Comparison of ENCODE assay signal across 15 cellular contexts in genomic region chr11:78336877-78337553, GRCh38.
A peak's percentile ranks its signal among the peaks of the same experiment; 100 is the strongest.
DNase-seq lines count a peak whose midpoint lies in the region; ATAC-seq and TF ChIP-seq lines count a peak whose summit lies in the region.
"Had no signal": no experiment of that assay in that cellular context is flagged by ENCODE, and none has a peak within 500 bp of the region (broad histone marks: within the 10 kb centered on the region; RNA-seq: fewer than 3 reads in every experiment).

No MANE protein-coding gene starts in this region.

- ATAC-seq in GM21717 (IDR thresholded peaks at IDR 0.05; ENCODE audit: unreplicated experiment): peak; percentile 59
- no peak for ATAC-seq in GM19328 (IDR thresholded peaks at IDR 0.05; ENCODE audit: unreplicated experiment)

- H3K27ac Mint-ChIP-seq in CD14-positive monocyte: peak overlapping the region in 5 of 7 donors; percentile 59 to 78 (median 61)
- peak overlapping the region; percentile 85 for H3K27ac Mint-ChIP-seq in dendritic cell treated with granulocyte-macrophage colony-stimulating factor and Interleukin-4, amounts not matched to agents 40 ng/mL and 50 ng/mL, for 4 days
- H3K27ac Mint-ChIP-seq: endodermal cell; stimulated activated naive CD8-positive, alpha-beta T cell treated with anti-CD3 and anti-CD28 coated beads, Interleukin-15, Interleukin-2, amounts not matched to agents 100 ng/mL and 50 ng/mL, for 24 hours had no signal

- peaks cover 75% of the 10 kb centered on the region for H3K4me1 Mint-ChIP-seq in CD14-positive monocyte
- peaks cover 83% of the 10 kb centered on the region for H3K4me1 Mint-ChIP-seq in dendritic cell treated with granulocyte-macrophage colony-stimulating factor and Interleukin-4, amounts not matched to agents 40 ng/mL and 50 ng/mL, for 4 days (ENCODE audit: low read depth)

- H3K27me3 Mint-ChIP-seq in CD14-positive monocyte (ENCODE audit: low read depth in 3 of 3): no peaks in the 10 kb centered on the region
- no peaks in the 10 kb centered on the region for H3K27me3 Mint-ChIP-seq in dendritic cell treated with granulocyte-macrophage colony-stimulating factor and Interleukin-4, amounts not matched to agents 40 ng/mL and 50 ng/mL, for 4 days

- DNase-seq in CD14-positive monocyte (ENCODE audit: low spot score): no peak
- DNase-seq in pons (ENCODE audit: low spot score): peak; percentile 43
- no peak for DNase-seq in activated CD4-positive, CD25-positive, alpha-beta regulatory T cell treated with anti-CD3 and anti-CD28 coated beads, Interleukin-2, amount 50 U/mL, for 72 hours
- no peak for DNase-seq in NK-92 treated with Interleukin-12 subunit alpha and Interleukin-12 subunit beta, amount 100 ng/mL, for 24 hours (lab: John Stamatoyannopoulos, UW)
- no peak for DNase-seq in NCI-H2081 treated with DMSO at 0.1 percent for 48 hours (lab: John Stamatoyannopoulos, UW)
- DNase-seq: activated CD4-positive, CD25-positive, alpha-beta regulatory T cell; endodermal cell; NCI-H1092; NCI-H2107; NCI-H524; SHP77 treated with DMSO at 0.1 percent for 48 hours had no signal

- no peak for TF ChIP-seq CTCF in CD14-positive monocyte (IDR thresholded peaks at IDR 0.05)

- intact Hi-C loops in CD14-positive monocyte (cut with micrococcal nuclease): no loop called here
- intact Hi-C loops in dendritic cell treated with granulocyte-macrophage colony-stimulating factor and Interleukin-4, amounts not matched to agents 40 ng/mL and 50 ng/mL, for 4 days (cut with micrococcal nuclease): loop anchor here (5.0 kb wide), 1 partner anchor 45 kb away; no protein-coding TSS in a partner anchor

- peaks cover 0 to 4% (median 2%) of the 10 kb centered on the region in 7 donors for H3K9me3 Mint-ChIP-seq in CD14-positive monocyte
- H3K9me3 Mint-ChIP-seq in dendritic cell treated with granulocyte-macrophage colony-stimulating factor and Interleukin-4, amounts not matched to agents 40 ng/mL and 50 ng/mL, for 4 days: no peaks in the 10 kb centered on the region
- H3K9me3 Mint-ChIP-seq: stimulated activated naive CD8-positive, alpha-beta T cell treated with anti-CD3 and anti-CD28 coated beads, Interleukin-15, Interleukin-2, amounts not matched to agents 100 ng/mL and 50 ng/mL, for 24 hours had no signal

- no peak overlapping the region for H3K4me3 Mint-ChIP-seq in CD14-positive monocyte
- no peak overlapping the region for H3K4me3 Mint-ChIP-seq in dendritic cell treated with granulocyte-macrophage colony-stimulating factor and Interleukin-4, amounts not matched to agents 40 ng/mL and 50 ng/mL, for 4 days
- H3K4me3 Mint-ChIP-seq: endodermal cell; stimulated activated naive CD8-positive, alpha-beta T cell treated with anti-CD3 and anti-CD28 coated beads, Interleukin-15, Interleukin-2, amounts not matched to agents 100 ng/mL and 50 ng/mL, for 24 hours had no signal

- peaks cover 10 to 25% of the 10 kb centered on the region in 2 donors for H3K36me3 Mint-ChIP-seq in CD14-positive monocyte
- H3K36me3 Mint-ChIP-seq in dendritic cell treated with granulocyte-macrophage colony-stimulating factor and Interleukin-4, amounts not matched to agents 40 ng/mL and 50 ng/mL, for 4 days (ENCODE audit: low read depth): peaks cover 25% of the 10 kb centered on the region
